In genomic region chr14:69518341-69519101, GRCh38 we compare ENCODE assay signal across 26 cellular contexts. TPM values are rescaled to one million over a fixed set of nuclear protein-coding genes. Genes with fewer than 3 reads are reported as not detected.
A peak's percentile ranks its signal among the peaks of the same experiment; 100 is the strongest.
DNase-seq lines count a peak whose midpoint lies in the region; ATAC-seq and TF ChIP-seq lines count a peak whose summit lies in the region.
"Had no signal": no experiment of that assay in that cellular context is flagged by ENCODE, and none has a peak within 500 bp of the region (broad histone marks: within the 10 kb centered on the region; RNA-seq: fewer than 3 reads in every experiment).

No MANE protein-coding gene starts in this region.

- intact Hi-C loops in lower lobe of right lung (cut with DNase I): no loop called here
- intact Hi-C loops in uterus (cut with DNase I; ENCODE audit: low total_unique reads): no loop called here

- DNase-seq in NCI-H2107 treated with DMSO at 0.1 percent for 48 hours (lab: John Stamatoyannopoulos, UW; ENCODE audit: unreplicated experiment): peak; percentile 54
- DNase-seq in NCI-H2107 (lab: John Stamatoyannopoulos, UW): no peak
- peak; percentile 71 for DNase-seq in NCI-H524 treated with DMSO at 0.1 percent for 48 hours (lab: John Stamatoyannopoulos, UW)
- DNase-seq in lower lobe of right lung: peak; percentile 75
- no peak for DNase-seq in uterus
- no peak for DNase-seq in OCI-M2 (lab: John Stamatoyannopoulos, UW; ENCODE audit: unreplicated experiment)
- DNase-seq in EL: no peak
- no peak for DNase-seq in NAMALWA (ENCODE audit: low spot score)
- DNase-seq: activated CD8-positive, alpha-beta T cell treated with anti-CD3 and anti-CD28 coated beads, Interleukin-2, amount 10 ng/mL, durations not matched to agents 7 days and 5 days; activated T-cell treated with anti-CD3 and anti-CD28 coated beads, Interleukin-2, amount 50 U/mL, for 24 hours; COR-L47; KBM-7; kidney; midbrain; NCI-H1694; RPMI8226; stimulated activated CD4-positive, alpha-beta T cell treated with anti-CD3 and anti-CD28 coated beads, Interleukin-1b, Interleukin-23, amount 100 ng/mL, for 48 hours; T1000; testis had no signal

- H3K4me3 ChIP-seq in lower lobe of right lung (no peak overlapping the region), uterus (no peak overlapping the region)
- H3K4me3 ChIP-seq: ascending aorta, testis had no signal

- H3K27me3 ChIP-seq in lower lobe of right lung (ENCODE audit: low read depth): no peaks in the 10 kb centered on the region
- no peaks in the 10 kb centered on the region for H3K27me3 ChIP-seq in uterus
- H3K27me3 ChIP-seq: ascending aorta, testis had no signal

- H3K36me3 ChIP-seq in lower lobe of right lung (no peaks in the 10 kb centered on the region), uterus (no peaks in the 10 kb centered on the region)
- H3K36me3 ChIP-seq: ascending aorta had no signal

- peak; percentile 91 to 94 for ATAC-seq in lower lobe of right lung
- ATAC-seq: activated CD4-positive, CD25-positive, alpha-beta regulatory T cell treated with anti-CD3 and anti-CD28 coated beads, Interleukin-2, amount 50 U/mL, for 24 hours; activated CD8-positive, alpha-beta T cell treated with anti-CD3 and anti-CD28 coated beads, Interleukin-2, amount 10 ng/mL, durations not matched to agents 7 days and 5 days; stimulated activated memory B cell treated with anti-CD40 and anti-IgM and Interleukin-4, amounts not matched to agents 10 μg/mL and 1 μg/mL and 100 μg/mL, for 72 hours had no signal

- H3K27ac ChIP-seq in lower lobe of right lung (no peak overlapping the region), uterus (peak overlapping the region; percentile 51 to 52)
- H3K27ac ChIP-seq: 22Rv1, ascending aorta, testis had no signal

- H3K4me1 ChIP-seq in lower lobe of right lung (no peaks in the 10 kb centered on the region), uterus (peaks cover 0 to 3% of the 10 kb centered on the region in 2 donors)
- H3K4me1 ChIP-seq: ascending aorta, testis had no signal

- TF ChIP-seq CTCF in lower lobe of right lung (IDR thresholded peaks at IDR 0.05): no peak
- TF ChIP-seq CTCF in uterus (IDR thresholded peaks at IDR 0.05): no peak

- no peak for TF ChIP-seq POLR2A in uterus (IDR thresholded peaks at IDR 0.05)

- H3K9me3 ChIP-seq in lower lobe of right lung: no peaks in the 10 kb centered on the region
- H3K9me3 ChIP-seq in uterus: no peaks in the 10 kb centered on the region
- H3K9me3 ChIP-seq: ascending aorta, testis had no signal

RNA-seq across cellular contexts. Expression of gene PLEKHD1, which starts 34.0 kb away (rescaled TPM):
- total RNA-seq in lower lobe of right lung (0.47 TPM), uterus (under 1 TPM in 2 of 4 donors, not detected in 2; 0.24 to 0.76 TPM)
- total RNA-seq: ascending aorta, HT-29 had no signal

RNA-seq across cellular contexts. Expression of gene CCDC177, which starts 56.1 kb away (rescaled TPM):
- total RNA-seq in lower lobe of right lung (not detected), uterus (not detected)
- total RNA-seq: activated CD8-positive, alpha-beta T cell treated with anti-CD3 and anti-CD28 coated beads, Interleukin-2, amount 10 ng/mL, durations not matched to agents 7 days and 5 days; ascending aorta; epithelial cell of proximal tubule; HT-29; kidney; posterior vena cava had no signal

Comparison
In these comparisons a context has a peak if more than half of its experiments do, and no peak if none do; other contexts are left out.
1. DNase-seq: peak in NCI-H2107 treated with DMSO at 0.1 percent for 48 hours (single experiment), NCI-H524 treated with DMSO at 0.1 percent for 48 hours (single experiment) and lower lobe of right lung (single experiment); none in NCI-H2107 (single experiment), uterus (0 of 2), OCI-M2 (single experiment), EL (single experiment) and NAMALWA (single experiment).